Comparison of ENCODE assay signal across 1 cellular context in genomic region chr21:38716942-38717341, GRCh38.
TF ChIP-seq lines count a peak whose summit lies in the region.

No MANE protein-coding gene starts in this region.

TF ChIP-seq in IMR-90, 13 proteins besides CTCF, POLR2A, EP300 and RAD21:
- TF ChIP-seq BHLHE40 (IDR thresholded peaks at IDR 0.05; ENCODE audit: low read depth, low read length) (no peak), CEBPB (IDR thresholded peaks at IDR 0.05; ENCODE audit: low read depth, low read length) (no peak), CHD1 (IDR thresholded peaks at IDR 0.05; ENCODE audit: low read depth, low read length) (no peak), RCOR1 (IDR thresholded peaks at IDR 0.05; ENCODE audit: insufficient replicate concordance, low read length) (no peak), MXI1 (IDR thresholded peaks at IDR 0.05; ENCODE audit: borderline replicate concordance, low read depth, low read length) (no peak), FOS (IDR thresholded peaks at IDR 0.05; ENCODE audit: low read depth, low read length) (no peak), NFE2L2 (IDR thresholded peaks at IDR 0.05; ENCODE audit: low read depth, low read length) (no peak), SMC3 (IDR thresholded peaks at IDR 0.05; ENCODE audit: low read depth, low read length) (no peak), MAFK (IDR thresholded peaks at IDR 0.05; ENCODE audit: low read depth, low read length) (no peak), RFX5 (IDR thresholded peaks at IDR 0.05; ENCODE audit: low read depth, low read length) (no peak), MAZ (IDR thresholded peaks at IDR 0.05; ENCODE audit: borderline replicate concordance, low read depth, low read length) (no peak), USF2 (IDR thresholded peaks at IDR 0.05; ENCODE audit: low read depth, low read length) (no peak), ELK1 (IDR thresholded peaks at IDR 0.05; ENCODE audit: borderline replicate concordance, low read depth, low read length) (no peak)
